1 cellular context compared by ENCODE assay signal in genomic region chrX:135931644-135932487, GRCh38.
TF ChIP-seq lines count a peak whose summit lies in the region.

No MANE protein-coding gene starts in this region.

TF ChIP-seq in HepG2, 621 proteins besides CTCF, POLR2A, EP300 and RAD21:
- TF ChIP-seq GPBP1L1 (CRISPR knock-in tag; IDR thresholded peaks at IDR 0.05) (no peak), PHF8 (CRISPR knock-in tag; IDR thresholded peaks at IDR 0.05) (no peak), TFDP1 (CRISPR knock-in tag; IDR thresholded peaks at IDR 0.05; ENCODE audit: borderline replicate concordance) (no peak), ZBTB3 (CRISPR knock-in tag; IDR thresholded peaks at IDR 0.05; ENCODE audit: borderline replicate concordance, low read depth) (no peak), RARA (CRISPR knock-in tag; IDR thresholded peaks at IDR 0.05) (no peak), SMC3 (IDR thresholded peaks at IDR 0.05; ENCODE audit: low read length) (peak; percentile 8; the same call in 1 of the 2 replicates), ATAD3A (CRISPR knock-in tag; IDR thresholded peaks at IDR 0.05) (no peak), MAFK (conservative IDR thresholded peaks at IDR 0.05 in 1 of 2, IDR thresholded peaks at IDR 0.05 in 1 of 2; ENCODE audit: low read length in 2 of 2) (no peak), REST (IDR thresholded peaks at IDR 0.05; ENCODE audit: borderline replicate concordance in 1 of 2, low read depth in 1 of 2, low read length in 2 of 2) (no peak), ARNTL (CRISPR knock-in tag; IDR thresholded peaks at IDR 0.05) (no peak), DNMT3B (CRISPR knock-in tag; conservative IDR thresholded peaks at IDR 0.05) (no peak), ATF7-NPFF (CRISPR knock-in tag; IDR thresholded peaks at IDR 0.05; ENCODE audit: low read depth) (no peak), HOXD1 (CRISPR knock-in tag; IDR thresholded peaks at IDR 0.05) (no peak), ZNF597 (CRISPR knock-in tag; IDR thresholded peaks at IDR 0.05) (no peak), STAG1 (CRISPR knock-in tag; IDR thresholded peaks at IDR 0.05) (peak; percentile 47), DR1 (CRISPR knock-in tag; IDR thresholded peaks at IDR 0.05) (no peak)
